In genomic region chr2:203149194-203149593, GRCh38 we compare ENCODE assay signal across 25 cellular contexts.
"Had no signal": no experiment of that assay in that cellular context is flagged by ENCODE, and none has a peak within 500 bp of the region (broad histone marks: within the 10 kb centered on the region; RNA-seq: fewer than 3 reads in every experiment).

No MANE protein-coding gene starts in this region.

- DNase-seq: cerebellar nuclear complex; colonic mucosa; cortex of kidney; effector CD8-positive, alpha-beta T cell; effector memory CD8-positive, alpha-beta T cell; endodermal cell; erythroblast; esophagus squamous epithelium; foreskin fibroblast; gastrocnemius medialis; glutamatergic neuron; head of caudate nucleus; heart right ventricle; hippocampal formation; immature natural killer cell; islet precursor cell; kidney; kidney glomerular epithelial cell; left ventricle myocardium inferior; lower lobe of right lung; mesenchymal stem cell; midbrain had no signal

- H3K9me3 ChIP-seq: colonic mucosa, esophagus squamous epithelium, gastrocnemius medialis, left ventricle myocardium inferior, lower lobe of right lung had no signal

- H3K27me3 ChIP-seq: colonic mucosa, esophagus squamous epithelium, gastrocnemius medialis, heart right ventricle had no signal

- H3K4me3 ChIP-seq: colonic mucosa, esophagus squamous epithelium, gastrocnemius medialis, heart right ventricle, left ventricle myocardium inferior, lower lobe of right lung had no signal

- H3K36me3 ChIP-seq: colonic mucosa had no signal

- ATAC-seq: effector memory CD8-positive, alpha-beta T cell; esophagus mucosa; gastrocnemius medialis; heart right ventricle; lower lobe of right lung had no signal

- FAIRE-seq: endometrium had no signal

- H3K27ac ChIP-seq: colonic mucosa, epithelial cell of prostate, esophagus squamous epithelium, gastrocnemius medialis, left ventricle myocardium inferior, lower lobe of right lung had no signal

- H3K4me1 ChIP-seq: colonic mucosa, esophagus squamous epithelium, gastrocnemius medialis, heart right ventricle, left ventricle myocardium inferior, lower lobe of right lung had no signal
